ENCODE assay signal across 28 cellular contexts in the genomic region with DNA sequence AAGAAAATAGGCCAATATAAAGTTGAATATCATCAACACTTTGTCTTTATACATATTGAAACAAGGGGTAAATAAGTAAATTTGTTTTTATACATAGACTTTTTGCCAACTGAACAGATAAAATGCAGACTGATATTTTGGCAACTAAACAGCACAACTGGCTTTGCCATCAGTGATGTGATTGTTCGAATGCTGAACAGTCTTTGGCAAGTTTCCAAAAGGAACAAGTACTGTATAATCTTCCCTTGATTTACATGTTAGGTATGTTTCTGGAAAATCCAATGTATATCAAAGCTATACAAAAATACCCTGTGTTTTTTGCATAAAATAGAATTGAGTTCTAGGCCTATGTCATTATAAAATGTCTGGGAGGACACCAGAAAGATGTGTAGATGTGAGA. TPM values are rescaled to one million over a fixed set of nuclear protein-coding genes. Genes with fewer than 3 reads are reported as not detected.
"Had no signal": no experiment of that assay in that cellular context is flagged by ENCODE, and none has a peak within 500 bp of the region (broad histone marks: within the 10 kb centered on the region; RNA-seq: fewer than 3 reads in every experiment).

No MANE protein-coding gene starts in this region.

- H3K9ac ChIP-seq: KMS-11, SK-N-SH had no signal

- FAIRE-seq: astrocyte had no signal

- H3K9me3 ChIP-seq: MG63, Peyer's patch, SJCRH30, SK-N-SH had no signal

- DNase-seq: activated CD4-positive, alpha-beta memory T cell treated with anti-CD3 and anti-CD28 coated beads for 36 hours; activated CD4-positive, alpha-beta T cell treated with anti-CD3 and anti-CD28 coated beads, Interleukin-2, amount 10 ng/mL, durations not matched to agents 7 days and 5 days; activated CD4-positive, CD25-positive, alpha-beta regulatory T cell; activated CD8-positive, alpha-beta memory T cell treated with anti-CD3 and anti-CD28 coated beads for 24 hours; activated gamma-delta T cell; activated naive CD4-positive, alpha-beta T cell treated with anti-CD3 and anti-CD28 coated beads for 36 hours; activated T-cell treated with anti-CD3 and anti-CD28 coated beads, Interleukin-2, amount 50 U/mL, for 48 hours; amygdala; IMR-90; MG63; MV-4-11; NCI-H146; NCI-H187 treated with DMSO at 0.1 percent for 48 hours; NCI-H2081 treated with DMSO at 0.1 percent for 48 hours; NCI-H2171 treated with DMSO at 0.1 percent for 48 hours; NCI-H524; NCI-H82; Peyer's patch; Right ventricle myocardium superior; SJCRH30; SK-N-SH; T-helper 1 cell had no signal

- H3K27me3 ChIP-seq: MG63, Peyer's patch, SJCRH30 had no signal

- H3K4me3 ChIP-seq: MG63, Peyer's patch, SJCRH30 had no signal

- H3K4me2 ChIP-seq: KMS-11, SK-N-SH had no signal

- H3K36me3 ChIP-seq: MG63, Peyer's patch, SJCRH30 had no signal

- H3K4me1 ChIP-seq: Peyer's patch had no signal

- H3K27ac ChIP-seq: KMS-11, Peyer's patch, RWPE1, SJCRH30, VCaP had no signal

RNA-seq across cellular contexts. Expression of a gene that starts 18.2 kb away (rescaled TPM):
- total RNA-seq: activated CD4-positive, alpha-beta memory T cell treated with anti-CD3 and anti-CD28 coated beads for 36 hours; activated CD4-positive, alpha-beta T cell treated with anti-CD3 and anti-CD28 coated beads, Interleukin-2, amount 10 ng/mL, durations not matched to agents 7 days and 5 days; activated naive CD4-positive, alpha-beta T cell treated with anti-CD3 and anti-CD28 coated beads for 36 hours; activated T-helper 17 cell treated with anti-CD3 and anti-CD28 coated beads, Interleukin-2, amount 50 U/mL, for 72 hours; Peyer's patch; T-helper 2 cell treated with Interferon-gamma antibody and Interleukin-4, amounts not matched to agents 100 ng/mL and 5 ng/mL, for 36 hours had no signal
